ENCODE assay signal across 10 cellular contexts in the genomic region with DNA sequence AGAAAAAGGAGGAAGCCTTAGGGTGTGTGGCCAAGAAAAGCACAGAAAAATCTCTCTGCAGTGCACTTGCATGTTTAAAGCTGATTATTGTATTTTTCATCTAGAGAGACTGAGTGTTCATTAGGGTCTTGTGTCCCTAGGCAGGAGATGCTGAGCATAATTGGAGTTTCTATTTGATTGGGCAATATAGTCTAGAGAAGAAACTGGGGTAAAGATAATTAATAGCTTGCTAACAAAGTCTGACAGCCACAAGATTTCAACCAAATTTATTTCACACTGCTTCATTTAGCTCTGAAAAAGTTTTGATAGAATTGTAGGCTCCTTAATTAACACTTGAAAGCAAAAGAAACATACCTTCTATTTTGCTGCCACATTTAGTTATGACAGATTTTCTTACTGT. TPM values are rescaled to one million over a fixed set of nuclear protein-coding genes. Genes with fewer than 3 reads are reported as not detected.
DNase-seq lines count a peak whose midpoint lies in the region; ATAC-seq, FAIRE-seq and TF ChIP-seq lines count a peak whose summit lies in the region.
"Had no signal": no experiment of that assay in that cellular context is flagged by ENCODE, and none has a peak within 500 bp of the region (broad histone marks: within the 10 kb centered on the region; RNA-seq: fewer than 3 reads in every experiment).

No MANE protein-coding gene starts in this region.

- no peaks in the 10 kb centered on the region for H3K4me1 Mint-ChIP-seq in activated CD4-positive, alpha-beta T cell treated with anti-CD3 and anti-CD28 coated beads for 36 hours

- H3K27me3 ChIP-seq in bronchial epithelial cell (ENCODE audit: control insufficient read depth, insufficient read depth, low read length), result no peaks in the 10 kb centered on the region
- no peaks in the 10 kb centered on the region for H3K27me3 ChIP-seq in kidney epithelial cell (ENCODE audit: control insufficient read depth, insufficient read depth, low read length)
- no peaks in the 10 kb centered on the region for H3K27me3 ChIP-seq in rectal smooth muscle tissue (ENCODE audit: control insufficient read depth, insufficient read depth, low read length)
- H3K27me3 ChIP-seq: Peyer's patch had no signal

- CTCF ChIA-PET in activated CD4-positive, alpha-beta T cell treated with anti-CD3 and anti-CD28 coated beads for 36 hours (lab: Charles Lee), result no interaction called here

- in situ Hi-C loops in G401 (cut with HindIII; ENCODE audit: low sequenced_read_pairs), result no loop called here

- H3K27me3 Mint-ChIP-seq in activated CD4-positive, alpha-beta T cell treated with anti-CD3 and anti-CD28 coated beads for 36 hours, result no peaks in the 10 kb centered on the region

- no peak overlapping the region for H3K9ac ChIP-seq in rectal smooth muscle tissue (ENCODE audit: low read length)

- TF ChIP-seq CTCF in bronchial epithelial cell (IDR thresholded peaks at IDR 0.05; ENCODE audit: insufficient read depth, low read length, severe bottlenecking), result no peak
- no peak for TF ChIP-seq CTCF in kidney epithelial cell (IDR thresholded peaks at IDR 0.05; ENCODE audit: insufficient read depth, low read length, poor library complexity, severe bottlenecking)

- H3K27ac ChIP-seq in rectal smooth muscle tissue (ENCODE audit: low read depth, low read length), result peak overlapping the region; percentile 32
- H3K27ac ChIP-seq: Peyer's patch had no signal

- FAIRE-seq in bronchial epithelial cell (lab: Jason Lieb, UNC), result no peak

- no peak for ATAC-seq in activated CD4-positive, alpha-beta T cell treated with anti-CD3 and anti-CD28 coated beads for 36 hours

- H3K4me3 ChIP-seq in bronchial epithelial cell (ENCODE audit: low read depth, low read length) (peak overlapping the region; percentile 74), kidney epithelial cell (ENCODE audit: low read depth, low read length) (peak overlapping the region; percentile 74), rectal smooth muscle tissue (ENCODE audit: low read length) (peak overlapping the region; percentile 29)

- peak; percentile 50 for DNase-seq in G401 (ENCODE audit: low spot score)
- DNase-seq in bronchial epithelial cell (ENCODE audit: low read depth), result no peak
- no peak for DNase-seq in kidney epithelial cell (ENCODE audit: low read depth)
- DNase-seq in activated CD4-positive, alpha-beta T cell treated with anti-CD3 and anti-CD28 coated beads for 36 hours, result no peak
- no peak for DNase-seq in NCI-H1105 treated with DMSO at 0.1 percent for 48 hours (lab: John Stamatoyannopoulos, UW)
- no peak for DNase-seq in GF-D8 (lab: John Stamatoyannopoulos, UW)
- no peak for DNase-seq in activated CD4-positive, CD25-positive, alpha-beta regulatory T cell (lab: John Stamatoyannopoulos, UW)
- DNase-seq: DMS79 treated with DMSO at 0.1 percent for 48 hours, Peyer's patch had no signal

- H3K36me3 Mint-ChIP-seq in activated CD4-positive, alpha-beta T cell treated with anti-CD3 and anti-CD28 coated beads for 36 hours (ENCODE audit: low read depth), result no peaks in the 10 kb centered on the region

- H3K36me3 ChIP-seq in bronchial epithelial cell (ENCODE audit: control insufficient read depth, insufficient read depth, low read length), result no peaks in the 10 kb centered on the region
- no peaks in the 10 kb centered on the region for H3K36me3 ChIP-seq in kidney epithelial cell (ENCODE audit: control insufficient read depth, insufficient read depth, low read length)
- H3K36me3 ChIP-seq in rectal smooth muscle tissue (ENCODE audit: control insufficient read depth, insufficient read depth, low read length), result no peaks in the 10 kb centered on the region
- H3K36me3 ChIP-seq: Peyer's patch had no signal

- no peak overlapping the region for H3K4me3 Mint-ChIP-seq in activated CD4-positive, alpha-beta T cell treated with anti-CD3 and anti-CD28 coated beads for 36 hours

- peaks cover 2% of the 10 kb centered on the region for H3K4me1 ChIP-seq in rectal smooth muscle tissue (ENCODE audit: control insufficient read depth, insufficient read depth, low read length)
- H3K4me1 ChIP-seq: Peyer's patch had no signal

- peaks cover 2% of the 10 kb centered on the region for H3K9me3 Mint-ChIP-seq in activated CD4-positive, alpha-beta T cell treated with anti-CD3 and anti-CD28 coated beads for 36 hours (ENCODE audit: low read depth)

- POLR2A ChIA-PET in activated CD4-positive, alpha-beta T cell treated with anti-CD3 and anti-CD28 coated beads for 36 hours (lab: Charles Lee), result no interaction called here

- intact Hi-C loops in activated CD4-positive, alpha-beta T cell treated with anti-CD3 and anti-CD28 coated beads for 36 hours (cut with DNase I, micrococcal nuclease), result no loop called here

- no peak overlapping the region for H3K27ac Mint-ChIP-seq in activated CD4-positive, alpha-beta T cell treated with anti-CD3 and anti-CD28 coated beads for 36 hours

RNA-seq across cellular contexts. Expression of gene FLRT3, which starts 2.3 kb away (rescaled TPM):
- total RNA-seq in G401 (2014; rRNA removed; shearing (Covaris generic)), result not detected in 2 replicates
- total RNA-seq in bronchial epithelial cell (17.1 and 20.7 TPM in 2 replicates), kidney epithelial cell (3.3 and 3.9 TPM in 2 replicates)
- not detected for total RNA-seq in activated CD4-positive, alpha-beta T cell treated with anti-CD3 and anti-CD28 coated beads for 36 hours
